In the genomic region with DNA sequence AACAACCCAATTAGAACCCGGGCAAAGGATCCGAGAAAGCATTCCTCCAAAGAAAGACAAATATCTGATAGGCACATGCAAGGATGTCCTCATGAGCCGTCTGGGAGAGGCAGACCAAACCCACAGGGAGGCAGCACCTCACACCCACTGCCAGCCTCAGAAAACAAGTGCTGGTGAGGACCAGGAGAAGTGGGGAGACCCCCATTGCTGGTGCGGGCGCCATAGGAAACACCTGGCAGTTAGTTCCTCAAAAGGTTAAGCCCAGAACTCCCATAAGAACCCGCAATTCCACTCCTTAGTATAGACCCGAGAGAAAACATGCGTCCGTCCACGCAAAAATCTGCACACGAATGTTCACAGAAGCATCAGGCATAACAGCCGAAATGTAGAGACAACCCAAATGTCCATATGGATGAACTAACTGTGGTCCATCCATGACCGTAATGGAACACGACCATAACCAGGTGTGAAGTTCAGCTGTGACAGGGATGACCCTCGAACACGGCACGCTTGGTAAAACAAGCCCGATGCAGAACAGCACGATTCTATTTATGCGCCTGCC, we compare ENCODE assay signal across 1 cellular context.
TF ChIP-seq lines count a peak whose summit lies in the region.

No MANE protein-coding gene starts in this region.

TF ChIP-seq in HepG2, 621 proteins besides CTCF, POLR2A, EP300 and RAD21:
- no peak for TF ChIP-seq ZNF619 (CRISPR knock-in tag; IDR thresholded peaks at IDR 0.05)
- peak; percentile 62; the same call in 1 of the 2 replicates for TF ChIP-seq POLR2AphosphoS2 (IDR thresholded peaks at IDR 0.05; ENCODE audit: low read depth, low read length)
- TF ChIP-seq, protein P1, sequence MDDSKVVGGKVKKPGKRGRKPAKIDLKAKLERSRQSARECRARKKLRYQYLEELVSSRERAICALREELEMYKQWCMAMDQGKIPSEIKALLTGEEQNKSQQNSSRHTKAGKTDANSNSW (CRISPR knock-in tag; IDR thresholded peaks at IDR 0.05; ENCODE audit: borderline replicate concordance) = no peak
- no peak for TF ChIP-seq PHF8 (CRISPR knock-in tag; IDR thresholded peaks at IDR 0.05)
- TF ChIP-seq ZBTB38 (CRISPR knock-in tag; IDR thresholded peaks at IDR 0.05) = 0 out of 2 replicates have a peak, but pooled peaks have one; percentile 37
- no peak for TF ChIP-seq CCDC6 (CRISPR knock-in tag; IDR thresholded peaks at IDR 0.05)
- TF ChIP-seq, protein P2, sequence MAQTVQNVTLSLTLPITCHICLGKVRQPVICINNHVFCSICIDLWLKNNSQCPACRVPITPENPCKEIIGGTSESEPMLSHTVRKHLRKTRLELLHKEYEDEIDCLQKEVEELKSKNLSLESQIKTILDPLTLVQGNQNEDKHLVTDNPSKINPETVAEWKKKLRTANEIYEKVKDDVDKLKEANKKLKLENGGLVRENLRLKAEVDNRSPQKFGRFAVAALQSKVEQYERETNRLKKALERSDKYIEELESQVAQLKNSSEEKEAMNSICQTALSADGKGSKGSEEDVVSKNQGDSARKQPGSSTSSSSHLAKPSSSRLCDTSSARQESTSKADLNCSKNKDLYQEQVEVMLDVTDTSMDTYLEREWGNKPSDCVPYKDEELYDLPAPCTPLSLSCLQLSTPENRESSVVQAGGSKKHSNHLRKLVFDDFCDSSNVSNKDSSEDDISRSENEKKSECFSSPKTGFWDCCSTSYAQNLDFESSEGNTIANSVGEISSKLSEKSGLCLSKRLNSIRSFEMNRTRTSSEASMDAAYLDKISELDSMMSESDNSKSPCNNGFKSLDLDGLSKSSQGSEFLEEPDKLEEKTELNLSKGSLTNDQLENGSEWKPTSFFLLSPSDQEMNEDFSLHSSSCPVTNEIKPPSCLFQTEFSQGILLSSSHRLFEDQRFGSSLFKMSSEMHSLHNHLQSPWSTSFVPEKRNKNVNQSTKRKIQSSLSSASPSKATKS (CRISPR knock-in tag; IDR thresholded peaks at IDR 0.05) = no peak
- TF ChIP-seq, protein P3, sequence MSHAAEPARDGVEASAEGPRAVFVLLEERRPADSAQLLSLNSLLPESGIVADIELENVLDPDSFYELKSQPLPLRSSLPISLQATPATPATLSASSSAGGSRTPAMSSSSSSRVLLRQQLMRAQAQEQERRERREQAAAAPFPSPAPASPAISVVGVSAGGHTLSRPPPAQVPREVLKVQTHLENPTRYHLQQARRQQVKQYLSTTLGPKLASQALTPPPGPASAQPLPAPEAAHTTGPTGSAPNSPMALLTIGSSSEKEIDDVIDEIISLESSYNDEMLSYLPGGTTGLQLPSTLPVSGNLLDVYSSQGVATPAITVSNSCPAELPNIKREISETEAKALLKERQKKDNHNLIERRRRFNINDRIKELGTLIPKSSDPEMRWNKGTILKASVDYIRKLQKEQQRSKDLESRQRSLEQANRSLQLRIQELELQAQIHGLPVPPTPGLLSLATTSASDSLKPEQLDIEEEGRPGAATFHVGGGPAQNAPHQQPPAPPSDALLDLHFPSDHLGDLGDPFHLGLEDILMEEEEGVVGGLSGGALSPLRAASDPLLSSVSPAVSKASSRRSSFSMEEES (CRISPR knock-in tag; IDR thresholded peaks at IDR 0.05) = no peak
- TF ChIP-seq RBM22 (optimal IDR thresholded peaks at IDR 0.05; ENCODE audit: low read length) = peak; percentile 59
- no peak for TF ChIP-seq MIXL1 (CRISPR knock-in tag; IDR thresholded peaks at IDR 0.05)
